In the genomic region with DNA sequence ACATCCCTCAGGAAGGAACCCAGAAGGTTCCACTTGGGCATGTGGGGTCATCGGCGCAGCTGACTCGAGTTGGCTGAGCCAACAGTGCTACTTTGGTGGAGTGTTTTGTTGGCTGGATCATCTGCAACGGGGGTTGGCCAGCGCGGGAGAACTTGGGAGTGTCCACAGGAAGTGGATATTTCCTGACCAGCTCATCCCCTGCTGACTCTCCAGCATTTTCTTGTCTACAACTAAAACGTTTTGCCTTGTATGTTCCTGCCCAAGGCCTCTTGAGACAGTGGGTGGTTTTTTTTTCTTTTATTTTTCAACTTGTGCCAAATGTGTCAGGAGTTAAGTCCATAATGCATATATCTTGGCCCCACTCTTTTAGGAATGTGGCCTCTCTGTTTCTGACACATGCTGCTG, we compare ENCODE assay signal across 12 cellular contexts.
DNase-seq lines count a peak whose midpoint lies in the region; ATAC-seq and TF ChIP-seq lines count a peak whose summit lies in the region.
"Had no signal": no experiment of that assay in that cellular context is flagged by ENCODE, and none has a peak within 500 bp of the region (broad histone marks: within the 10 kb centered on the region; RNA-seq: fewer than 3 reads in every experiment).

No MANE protein-coding gene starts in this region.

- H3K9me3 ChIP-seq in colonic mucosa, result no peaks in the 10 kb centered on the region
- H3K9me3 ChIP-seq in thoracic aorta, result no peaks in the 10 kb centered on the region

- TF ChIP-seq CTCF in colonic mucosa (IDR thresholded peaks at IDR 0.05) (no peak), thoracic aorta (IDR thresholded peaks at IDR 0.05) (no peak)

- H3K36me3 ChIP-seq in colonic mucosa, result no peaks in the 10 kb centered on the region
- no peaks in the 10 kb centered on the region for H3K36me3 ChIP-seq in thoracic aorta

- H3K36me3 Mint-ChIP-seq in activated naive CD8-positive, alpha-beta T cell treated with anti-CD3 and anti-CD28 coated beads for 36 hours, result no peaks in the 10 kb centered on the region
- H3K36me3 Mint-ChIP-seq: stimulated activated naive B cell treated with anti-CD40 and anti-IgM and Interleukin-4, amounts not matched to agents 10 μg/mL and 1 μg/mL and 100 μg/mL, for 72 hours had no signal

- no peak overlapping the region for H3K27ac Mint-ChIP-seq in activated naive CD8-positive, alpha-beta T cell treated with anti-CD3 and anti-CD28 coated beads for 36 hours
- H3K27ac Mint-ChIP-seq: activated T-helper 17 cell treated with anti-CD3 and anti-CD28 coated beads, Interleukin-2, amount 50 U/mL, for 72 hours; stimulated activated naive B cell treated with anti-CD40 and anti-IgM and Interleukin-4, amounts not matched to agents 10 μg/mL and 1 μg/mL and 100 μg/mL, for 72 hours; T-helper 2 cell treated with Interferon-gamma antibody and Interleukin-4, amounts not matched to agents 5 μg/mL and 100 μg/mL, for 36 hours had no signal

- intact Hi-C loops in colonic mucosa (cut with DNase I), result no loop called here

- H3K27me3 Mint-ChIP-seq in activated naive CD8-positive, alpha-beta T cell treated with anti-CD3 and anti-CD28 coated beads for 36 hours, result no peaks in the 10 kb centered on the region
- H3K27me3 Mint-ChIP-seq: stimulated activated naive B cell treated with anti-CD40 and anti-IgM and Interleukin-4, amounts not matched to agents 10 μg/mL and 1 μg/mL and 100 μg/mL, for 72 hours had no signal

- H3K27ac ChIP-seq in colonic mucosa (peak overlapping the region; percentile 27), thoracic aorta (no peak overlapping the region)

- ATAC-seq in left lobe of liver, result peak; percentile 34
- ATAC-seq in thoracic aorta (ENCODE audit: insufficient number of reproducible peaks, low FRiP score, low read depth), result no peak
- no peak for ATAC-seq in GM18868 (IDR thresholded peaks at IDR 0.05; ENCODE audit: unreplicated experiment)
- no peak for ATAC-seq in GM18858 (IDR thresholded peaks at IDR 0.05; ENCODE audit: unreplicated experiment)
- ATAC-seq: activated T-helper 17 cell treated with anti-CD3 and anti-CD28 coated beads, Interleukin-2, amount 50 U/mL, for 72 hours had no signal

- H3K4me3 ChIP-seq in colonic mucosa (no peak overlapping the region), thoracic aorta (no peak overlapping the region)

- no peaks in the 10 kb centered on the region for H3K9me3 Mint-ChIP-seq in activated naive CD8-positive, alpha-beta T cell treated with anti-CD3 and anti-CD28 coated beads for 36 hours
- H3K9me3 Mint-ChIP-seq: activated T-helper 17 cell treated with anti-CD3 and anti-CD28 coated beads, Interleukin-2, amount 50 U/mL, for 72 hours had no signal

- H3K27me3 ChIP-seq in colonic mucosa (no peaks in the 10 kb centered on the region), thoracic aorta (replicated peaks; ENCODE audit: insufficient read depth) (no peaks in the 10 kb centered on the region)

- H3K9ac ChIP-seq in colonic mucosa (ENCODE audit: low read depth in 2 of 2, low read length in 2 of 2), result no peak overlapping the region

- DNase-seq in HK-2 (ENCODE audit: unreplicated experiment), result peak; percentile 88
- peak; percentile 53 for DNase-seq in colonic mucosa
- no peak for DNase-seq in left lobe of liver (ENCODE audit: low spot score)
- peak; percentile 25 for DNase-seq in thoracic aorta (ENCODE audit: low spot score)
- DNase-seq in NCI-H82 (lab: John Stamatoyannopoulos, UW), result no peak
- no peak for DNase-seq in activated naive CD8-positive, alpha-beta T cell treated with anti-CD3 and anti-CD28 coated beads for 36 hours
- DNase-seq: NCI-H2081; stimulated activated naive B cell treated with anti-CD40 and anti-IgM and Interleukin-4, amounts not matched to agents 10 μg/mL and 1 μg/mL and 100 μg/mL, for 72 hours had no signal

- H3K4me1 ChIP-seq in colonic mucosa (no peaks in the 10 kb centered on the region), thoracic aorta (ENCODE audit: control insufficient read depth in 1 of 2, low read depth in 2 of 2) (no peaks in the 10 kb centered on the region)

- H3K4me1 Mint-ChIP-seq in activated naive CD8-positive, alpha-beta T cell treated with anti-CD3 and anti-CD28 coated beads for 36 hours, result peaks cover 12% of the 10 kb centered on the region
- H3K4me1 Mint-ChIP-seq: activated T-helper 17 cell treated with anti-CD3 and anti-CD28 coated beads, Interleukin-2, amount 50 U/mL, for 72 hours had no signal

- no peak overlapping the region for H3K4me3 Mint-ChIP-seq in activated naive CD8-positive, alpha-beta T cell treated with anti-CD3 and anti-CD28 coated beads for 36 hours
- H3K4me3 Mint-ChIP-seq: activated T-helper 17 cell treated with anti-CD3 and anti-CD28 coated beads, Interleukin-2, amount 50 U/mL, for 72 hours; stimulated activated naive B cell treated with anti-CD40 and anti-IgM and Interleukin-4, amounts not matched to agents 10 μg/mL and 1 μg/mL and 100 μg/mL, for 72 hours; T-helper 2 cell treated with Interferon-gamma antibody and Interleukin-4, amounts not matched to agents 5 μg/mL and 100 μg/mL, for 36 hours had no signal

Comparison
In these comparisons a context has a peak if more than half of its experiments do, and no peak if none do; other contexts are left out.
1. DNase-seq: peak in HK-2 (single experiment), colonic mucosa (single experiment) and thoracic aorta (single experiment); none in left lobe of liver (single experiment), NCI-H82 (single experiment) and activated naive CD8-positive, alpha-beta T cell treated with anti-CD3 and anti-CD28 coated beads for 36 hours (single experiment).